25 cellular contexts compared by ENCODE assay signal in the genomic region with DNA sequence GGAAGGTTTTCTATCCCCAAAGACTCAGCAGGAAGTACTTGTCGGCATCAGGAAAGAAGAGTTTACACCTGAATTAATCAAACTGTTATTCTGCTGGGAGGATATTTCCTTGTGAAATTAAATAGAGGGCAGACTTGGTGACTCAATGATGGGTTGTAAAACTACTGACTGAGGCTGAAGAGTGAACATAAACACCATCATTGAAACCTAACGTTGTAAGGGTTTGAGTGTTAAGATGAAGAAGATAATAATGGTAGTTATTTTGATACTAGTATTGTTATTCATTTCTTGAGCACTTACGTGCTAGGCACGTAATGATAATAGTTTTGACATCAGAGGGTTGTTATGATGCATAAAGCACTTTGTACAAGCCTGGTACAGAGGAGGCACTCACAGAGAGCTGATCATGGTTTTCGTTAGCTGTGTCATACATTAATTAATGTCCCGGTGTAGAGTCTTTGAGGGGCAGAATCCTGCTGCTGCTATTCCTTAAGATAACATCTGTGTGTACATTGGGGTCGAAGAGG.
"Had no signal": no experiment of that assay in that cellular context is flagged by ENCODE, and none has a peak within 500 bp of the region (broad histone marks: within the 10 kb centered on the region; RNA-seq: fewer than 3 reads in every experiment).

No MANE protein-coding gene starts in this region.

- DNase-seq: activated CD4-positive, alpha-beta T cell treated with anti-CD3 and anti-CD28 coated beads for 1 hour; activated CD8-positive, alpha-beta memory T cell treated with anti-CD3 and anti-CD28 coated beads, Interleukin-2, amount 50 U/mL, for 48 hours; activated naive CD8-positive, alpha-beta T cell treated with anti-CD3 and anti-CD28 coated beads, Interleukin-2, amount 10 ng/mL, durations not matched to agents 7 days and 5 days; amniotic stem cell; brain microvascular endothelial cell; cortex of kidney; effector memory CD8-positive, alpha-beta T cell; erythroblast; gastrocnemius medialis; glutamatergic neuron; left lung; lower lobe of right lung; mesendoderm; mucosa of descending colon; ovary; right lobe of liver; SK-N-SH; stimulated activated CD4-positive, alpha-beta T cell treated with anti-CD3 and anti-CD28 coated beads, Interleukin-4, amount 100 ng/mL, for 1 hour; SW 1271; T1000; tibial artery; upper lobe of right lung; WERI-Rb-1 had no signal

- ATAC-seq: effector memory CD8-positive, alpha-beta T cell; gastrocnemius medialis; left lung; lower lobe of right lung; mucosa of descending colon; right lobe of liver; upper lobe of right lung had no signal

- H3K27me3 Mint-ChIP-seq: activated naive CD8-positive, alpha-beta T cell treated with anti-CD3 and anti-CD28 coated beads, Interleukin-2, amount 10 ng/mL, durations not matched to agents 7 days and 5 days; effector memory CD8-positive, alpha-beta T cell had no signal

- H3K27ac Mint-ChIP-seq: activated naive CD8-positive, alpha-beta T cell treated with anti-CD3 and anti-CD28 coated beads, Interleukin-2, amount 10 ng/mL, durations not matched to agents 7 days and 5 days; progenitor cell of endocrine pancreas; T-helper 1 cell treated with Interleukin-12 subunit alpha and Interleukin-12 subunit beta and Interleukin-4 antibody, amounts not matched to agents 30 μg/mL and 1 μg/mL, for 36 hours had no signal

- H3K4me3 Mint-ChIP-seq: activated naive CD8-positive, alpha-beta T cell treated with anti-CD3 and anti-CD28 coated beads, Interleukin-2, amount 10 ng/mL, durations not matched to agents 7 days and 5 days; effector memory CD8-positive, alpha-beta T cell; T-helper 1 cell treated with Interleukin-12 subunit alpha and Interleukin-12 subunit beta and Interleukin-4 antibody, amounts not matched to agents 30 μg/mL and 1 μg/mL, for 36 hours had no signal

- H3K9me3 Mint-ChIP-seq: activated naive CD8-positive, alpha-beta T cell treated with anti-CD3 and anti-CD28 coated beads, Interleukin-2, amount 10 ng/mL, durations not matched to agents 7 days and 5 days; effector memory CD8-positive, alpha-beta T cell; T-helper 1 cell treated with Interleukin-12 subunit alpha and Interleukin-12 subunit beta and Interleukin-4 antibody, amounts not matched to agents 30 μg/mL and 1 μg/mL, for 36 hours had no signal
